10 cellular contexts compared by ENCODE assay signal in genomic region chr20:44247676-44248419, GRCh38. TPM values are rescaled to one million over a fixed set of nuclear protein-coding genes. Genes with fewer than 3 reads are reported as not detected.
A peak's percentile ranks its signal among the peaks of the same experiment; 100 is the strongest.
DNase-seq lines count a peak whose midpoint lies in the region; ATAC-seq and TF ChIP-seq lines count a peak whose summit lies in the region.
"Had no signal": no experiment of that assay in that cellular context is flagged by ENCODE, and none has a peak within 500 bp of the region (broad histone marks: within the 10 kb centered on the region; RNA-seq: fewer than 3 reads in every experiment).

No MANE protein-coding gene starts in this region.

- peak; percentile 70 for DNase-seq in activated CD4-positive, alpha-beta T cell treated with anti-CD3 and anti-CD28 coated beads, Interleukin-2, amount 10 ng/mL, durations not matched to agents 24 days and 14 days
- DNase-seq in activated CD4-positive, alpha-beta T cell treated with anti-CD3 and anti-CD28 coated beads for 1 hour = no peak
- DNase-seq in T-helper 17 cell = no peak
- peak; percentile 22 for DNase-seq in fibroblast of mammary gland (ENCODE audit: low read depth)
- peak; percentile 27 to 76 (median 46) for DNase-seq in ovary
- no peak for DNase-seq in cerebellar nuclear complex (lab: John Stamatoyannopoulos, UW)
- no peak for DNase-seq in GF-D8 (lab: John Stamatoyannopoulos, UW)
- no peak for DNase-seq in NCI-H345 treated with DMSO at 0.1 percent for 48 hours (lab: John Stamatoyannopoulos, UW; ENCODE audit: unreplicated experiment)

- peaks cover 28% of the 10 kb centered on the region for H3K27me3 Mint-ChIP-seq in activated CD4-positive, alpha-beta T cell treated with anti-CD3 and anti-CD28 coated beads, Interleukin-2, amount 10 ng/mL, durations not matched to agents 24 days and 14 days
- peaks cover 33% of the 10 kb centered on the region for H3K27me3 Mint-ChIP-seq in T-helper 17 cell

- no peak overlapping the region for H3K27ac ChIP-seq in ovary

- no peak overlapping the region for H3K27ac Mint-ChIP-seq in activated CD4-positive, alpha-beta T cell treated with anti-CD3 and anti-CD28 coated beads, Interleukin-2, amount 10 ng/mL, durations not matched to agents 24 days and 14 days
- H3K27ac Mint-ChIP-seq in T-helper 17 cell = no peak overlapping the region
- H3K27ac Mint-ChIP-seq: activated naive CD4-positive, alpha-beta T cell treated with anti-CD3 and anti-CD28 coated beads, Interleukin-2, amount 50 U/mL, for 24 hours; CD4-positive, alpha-beta T cell had no signal

- H3K4me3 ChIP-seq in fibroblast of mammary gland (ENCODE audit: control insufficient read depth, low read depth, low read length) = no peak overlapping the region
- peak overlapping the region; percentile 15 for H3K4me3 ChIP-seq in ovary

- intact Hi-C loops in activated CD4-positive, alpha-beta T cell treated with anti-CD3 and anti-CD28 coated beads, Interleukin-2, amount 10 ng/mL, durations not matched to agents 24 days and 14 days (cut with micrococcal nuclease) = no loop called here
- intact Hi-C loops in ovary (cut with DNase I) = no loop called here

- no peaks in the 10 kb centered on the region for H3K36me3 ChIP-seq in ovary

- ATAC-seq in T-helper 17 cell = no peak

- WGBS in ovary, 3 donors = 4 to 6% (median 4%) methylated on average over 26 of the region's 26 CpGs

- H3K27me3 ChIP-seq in ovary = no peaks in the 10 kb centered on the region

- TF ChIP-seq CTCF in fibroblast of mammary gland (conservative IDR thresholded peaks at IDR 0.05; ENCODE audit: control insufficient read depth, insufficient read depth, low read depth, low read length) (peak; percentile 41), ovary (IDR thresholded peaks at IDR 0.05) (no peak)

- TF ChIP-seq POLR2A in ovary (IDR thresholded peaks at IDR 0.05) = no peak

- TF ChIP-seq EP300 in ovary (IDR thresholded peaks at IDR 0.05) = no peak

- no peaks in the 10 kb centered on the region for H3K4me1 Mint-ChIP-seq in activated CD4-positive, alpha-beta T cell treated with anti-CD3 and anti-CD28 coated beads, Interleukin-2, amount 10 ng/mL, durations not matched to agents 24 days and 14 days
- H3K4me1 Mint-ChIP-seq in T-helper 17 cell = peaks cover 2% of the 10 kb centered on the region

- no peaks in the 10 kb centered on the region for H3K9me3 ChIP-seq in T-helper 17 cell (ENCODE audit: control insufficient read depth, low read length, poor library complexity, severe bottlenecking)
- no peaks in the 10 kb centered on the region for H3K9me3 ChIP-seq in ovary

- H3K4me3 Mint-ChIP-seq in activated CD4-positive, alpha-beta T cell treated with anti-CD3 and anti-CD28 coated beads, Interleukin-2, amount 10 ng/mL, durations not matched to agents 24 days and 14 days = no peak overlapping the region
- H3K4me3 Mint-ChIP-seq in T-helper 17 cell = peak overlapping the region; percentile 34

- H3K9me3 Mint-ChIP-seq in activated CD4-positive, alpha-beta T cell treated with anti-CD3 and anti-CD28 coated beads, Interleukin-2, amount 10 ng/mL, durations not matched to agents 24 days and 14 days = no peaks in the 10 kb centered on the region
- H3K9me3 Mint-ChIP-seq: activated naive CD4-positive, alpha-beta T cell treated with anti-CD3 and anti-CD28 coated beads, Interleukin-2, amount 50 U/mL, for 24 hours; CD4-positive, alpha-beta T cell had no signal

- H3K36me3 Mint-ChIP-seq in activated CD4-positive, alpha-beta T cell treated with anti-CD3 and anti-CD28 coated beads, Interleukin-2, amount 10 ng/mL, durations not matched to agents 24 days and 14 days (ENCODE audit: low read depth) = no peaks in the 10 kb centered on the region
- peaks cover 4% of the 10 kb centered on the region for H3K36me3 Mint-ChIP-seq in T-helper 17 cell (ENCODE audit: low read depth)

- H3K4me1 ChIP-seq in ovary (ENCODE audit: insufficient read depth) = peaks cover 9% of the 10 kb centered on the region

RNA-seq across cellular contexts. Expression of gene GDAP1L1, which starts 0.7 kb away (rescaled TPM):
- total RNA-seq in activated CD4-positive, alpha-beta T cell treated with anti-CD3 and anti-CD28 coated beads, Interleukin-2, amount 10 ng/mL, durations not matched to agents 24 days and 14 days = not detected in 2 replicates
- total RNA-seq in T-helper 17 cell = not detected
- 1 to 10 TPM; 1.3 to 3.3 (median 1.7) TPM for total RNA-seq in ovary
- 1 to 10 TPM in 1 of 2 donors, under 1 TPM in 1; 0.72 to 1.6 TPM for polyA plus RNA-seq in ovary
- total RNA-seq: CD4-positive, alpha-beta T cell had no signal

RNA-seq across cellular contexts. Expression of gene OSER1, which starts 37.3 kb away (rescaled TPM):
- 22.7 and 23.6 TPM in 2 replicates for total RNA-seq in activated CD4-positive, alpha-beta T cell treated with anti-CD3 and anti-CD28 coated beads, Interleukin-2, amount 10 ng/mL, durations not matched to agents 24 days and 14 days
- 100 to 1,000 TPM in 1 of 2 donors, 10 to 100 TPM in 1; 88.5 to 103 TPM for total RNA-seq in T-helper 17 cell
- 10 to 100 TPM; 27.7 to 40.1 (median 37.2) TPM for total RNA-seq in ovary
- 10 to 100 TPM; 39.6 to 55.3 TPM for polyA plus RNA-seq in ovary

Comparison
In these comparisons a context has a peak if more than half of its experiments do, and no peak if none do; other contexts are left out.
1. DNase-seq: peak in activated CD4-positive, alpha-beta T cell treated with anti-CD3 and anti-CD28 coated beads, Interleukin-2, amount 10 ng/mL, durations not matched to agents 24 days and 14 days (single experiment), fibroblast of mammary gland (single experiment) and ovary (5 of 5); none in activated CD4-positive, alpha-beta T cell treated with anti-CD3 and anti-CD28 coated beads for 1 hour (single experiment), T-helper 17 cell (0 of 3), cerebellar nuclear complex (0 of 2), GF-D8 (single experiment) and NCI-H345 treated with DMSO at 0.1 percent for 48 hours (single experiment).